19 cellular contexts compared by ENCODE assay signal in the genomic region with DNA sequence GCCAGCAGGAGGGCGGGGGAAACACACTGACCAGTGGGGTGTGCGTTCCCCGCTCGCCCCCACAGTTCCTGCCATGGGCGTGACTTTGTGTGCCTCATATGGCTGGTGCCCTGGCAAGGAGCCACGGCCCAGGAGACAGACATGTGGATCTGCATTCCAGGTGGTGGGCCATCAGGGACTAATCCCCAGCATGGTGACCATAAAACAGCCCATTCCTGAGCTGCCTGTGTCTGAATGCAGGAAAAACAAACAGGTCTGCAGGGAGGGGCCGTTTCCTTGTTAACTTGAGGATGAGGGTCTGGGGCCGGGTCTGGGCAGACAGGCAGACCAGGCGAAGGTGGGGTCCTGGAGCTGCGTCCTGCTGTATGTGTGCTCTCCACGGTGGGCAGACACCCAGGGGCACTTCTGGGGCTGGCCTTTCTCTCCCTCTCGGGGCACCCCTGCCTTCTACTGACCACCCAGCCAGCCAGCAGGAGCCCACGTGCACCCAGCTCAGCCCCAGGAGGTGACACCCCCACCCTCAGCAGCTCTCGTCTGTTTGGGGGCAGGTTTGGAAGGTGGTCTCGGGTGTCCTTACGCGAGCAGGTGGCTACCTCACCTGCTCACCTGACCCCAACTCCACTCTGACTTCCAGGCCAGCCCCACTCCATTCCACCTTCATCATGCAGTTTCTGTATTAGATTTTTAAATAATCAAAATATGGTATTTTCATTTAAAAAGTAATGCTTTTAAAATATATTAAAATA.
DNase-seq lines count a peak whose midpoint lies in the region; ATAC-seq, FAIRE-seq and TF ChIP-seq lines count a peak whose summit lies in the region.
"Had no signal": no experiment of that assay in that cellular context is flagged by ENCODE, and none has a peak within 500 bp of the region (broad histone marks: within the 10 kb centered on the region; RNA-seq: fewer than 3 reads in every experiment).

No MANE protein-coding gene starts in this region.

- TF ChIP-seq EP300 in HepG2 (IDR thresholded peaks at IDR 0.05; ENCODE audit: low read depth in 2 of 2, low read length in 2 of 2) (no peak), HepG2 (CRISPR knock-in tag; IDR thresholded peaks at IDR 0.05; ENCODE audit: borderline replicate concordance) (no peak), ovary (IDR thresholded peaks at IDR 0.05) (no peak)

- no peaks in the 10 kb centered on the region for H3K27me3 Mint-ChIP-seq in activated T-helper 1 cell treated with anti-CD3 and anti-CD28 coated beads, Interleukin-12 subunit alpha, Interleukin-12 subunit beta, Interleukin-2, Interleukin-4 antibody, amounts not matched to agents 30 ng/mL and 10 ng/mL and 1 ng/mL, durations not matched to agents 14 hours and 24 hours and 36 hours (ENCODE audit: insufficient read depth)
- H3K27me3 Mint-ChIP-seq in immature natural killer cell (ENCODE audit: low read depth in 3 of 3) = no peaks in the 10 kb centered on the region

- TF ChIP-seq CTCF in right lobe of liver (IDR thresholded peaks at IDR 0.05) (no peak), HepG2 (CRISPR knock-in tag; IDR thresholded peaks at IDR 0.05) (no peak), left ventricle myocardium inferior (IDR thresholded peaks at IDR 0.05; ENCODE audit: borderline replicate concordance) (no peak), ovary (IDR thresholded peaks at IDR 0.05) (no peak)

- no peaks in the 10 kb centered on the region for H3K4me1 Mint-ChIP-seq in activated T-helper 1 cell treated with anti-CD3 and anti-CD28 coated beads, Interleukin-12 subunit alpha, Interleukin-12 subunit beta, Interleukin-2, Interleukin-4 antibody, amounts not matched to agents 30 ng/mL and 10 ng/mL and 1 ng/mL, durations not matched to agents 14 hours and 24 hours and 36 hours (ENCODE audit: low read depth)
- H3K4me1 Mint-ChIP-seq in immature natural killer cell = no peaks in the 10 kb centered on the region

- H2AFZ ChIP-seq in HepG2 (ENCODE audit: low read length) = no peak overlapping the region

- no peaks in the 10 kb centered on the region for H3K9me3 Mint-ChIP-seq in activated T-helper 1 cell treated with anti-CD3 and anti-CD28 coated beads, Interleukin-12 subunit alpha, Interleukin-12 subunit beta, Interleukin-2, Interleukin-4 antibody, amounts not matched to agents 30 ng/mL and 10 ng/mL and 1 ng/mL, durations not matched to agents 14 hours and 24 hours and 36 hours
- H3K9me3 Mint-ChIP-seq in immature natural killer cell = no peaks in the 10 kb centered on the region
- H3K9me3 Mint-ChIP-seq: neural crest cell had no signal

- CTCF ChIA-PET in HepG2 (lab: Yijun Ruan, JAX; ENCODE audit: low intra/inter-chr PET ratio, low total read pairs) = no interaction called here

- H3K9ac ChIP-seq in HepG2 (ENCODE audit: insufficient read depth, low read depth, low read length) = no peak overlapping the region

- H3K27ac Mint-ChIP-seq in activated T-helper 1 cell treated with anti-CD3 and anti-CD28 coated beads, Interleukin-12 subunit alpha, Interleukin-12 subunit beta, Interleukin-2, Interleukin-4 antibody, amounts not matched to agents 30 ng/mL and 10 ng/mL and 1 ng/mL, durations not matched to agents 14 hours and 24 hours and 36 hours = no peak overlapping the region
- H3K27ac Mint-ChIP-seq in immature natural killer cell = no peak overlapping the region

- H3K36me3 Mint-ChIP-seq in activated T-helper 1 cell treated with anti-CD3 and anti-CD28 coated beads, Interleukin-12 subunit alpha, Interleukin-12 subunit beta, Interleukin-2, Interleukin-4 antibody, amounts not matched to agents 30 ng/mL and 10 ng/mL and 1 ng/mL, durations not matched to agents 14 hours and 24 hours and 36 hours (ENCODE audit: low read depth) = no peaks in the 10 kb centered on the region
- no peaks in the 10 kb centered on the region for H3K36me3 Mint-ChIP-seq in immature natural killer cell

- DNase-seq in right lobe of liver (peak; percentile 14 to 53 (median 37)), HepG2 (ENCODE audit: low spot score) (no peak), left ventricle myocardium inferior (peak; percentile 13), ovary (peak; percentile 10 to 38 (median 17)), immature natural killer cell (no peak), KBM-7 (no peak)
- no peak for DNase-seq in activated T-helper 1 cell treated with anti-CD3 and anti-CD28 coated beads, Interleukin-12 subunit alpha, Interleukin-12 subunit beta, Interleukin-2, Interleukin-4 antibody, amounts not matched to agents 30 ng/mL and 10 ng/mL and 1 ng/mL, durations not matched to agents 14 hours and 24 hours and 36 hours (ENCODE audit: low spot score)
- DNase-seq: activated CD4-positive, alpha-beta T cell treated with anti-CD3 and anti-CD28 coated beads, Interleukin-2, amount 50 U/mL, for 4 hours; activated naive CD4-positive, alpha-beta T cell; AML-193; cerebellar nuclear complex; Kasumi-1; NCI-H1436 treated with DMSO at 0.1 percent for 48 hours; NCI-H510A had no signal

- H3K4me3 Mint-ChIP-seq in activated T-helper 1 cell treated with anti-CD3 and anti-CD28 coated beads, Interleukin-12 subunit alpha, Interleukin-12 subunit beta, Interleukin-2, Interleukin-4 antibody, amounts not matched to agents 30 ng/mL and 10 ng/mL and 1 ng/mL, durations not matched to agents 14 hours and 24 hours and 36 hours = no peak overlapping the region
- H3K4me3 Mint-ChIP-seq in immature natural killer cell = no peak overlapping the region
- H3K4me3 Mint-ChIP-seq: neural crest cell had no signal

- no peak for ATAC-seq in right lobe of liver
- no peak for ATAC-seq in HepG2
- ATAC-seq in GM18519 (IDR thresholded peaks at IDR 0.05; ENCODE audit: low FRiP score, unreplicated experiment) = no peak
- ATAC-seq: HCT116 had no signal

- no peak overlapping the region for H3K4me2 ChIP-seq in HepG2 (ENCODE audit: low read depth, low read length)

- H3K9me3 ChIP-seq in right lobe of liver (no peaks in the 10 kb centered on the region), HepG2 (ENCODE audit: low read length) (no peaks in the 10 kb centered on the region), left ventricle myocardium inferior (replicated peaks) (no peaks in the 10 kb centered on the region), ovary (no peaks in the 10 kb centered on the region)

- H3K79me2 ChIP-seq in HepG2 (ENCODE audit: insufficient read depth, low read length) = no peaks in the 10 kb centered on the region

- H3K27ac ChIP-seq in right lobe of liver (no peak overlapping the region), HepG2 (ENCODE audit: extremely low read length, insufficient read depth, low read length) (no peak overlapping the region), left ventricle myocardium inferior (replicated peaks) (no peak overlapping the region), ovary (no peak overlapping the region)
- H3K27ac ChIP-seq: epithelial cell of prostate had no signal

- H3K27me3 ChIP-seq in right lobe of liver = no peaks in the 10 kb centered on the region
- H3K27me3 ChIP-seq in HepG2 (ENCODE audit: control insufficient read depth in 1 of 2, insufficient read depth in 2 of 2, low read length in 2 of 2) = peaks cover 23 to 89% of the 10 kb centered on the region in 2 experiments
- H3K27me3 ChIP-seq in left ventricle myocardium inferior (ENCODE audit: low read depth) = no peaks in the 10 kb centered on the region
- no peaks in the 10 kb centered on the region for H3K27me3 ChIP-seq in ovary

- POLR2A ChIA-PET in HepG2 (lab: Yijun Ruan, JAX) = no interaction called here

- H3K36me3 ChIP-seq in right lobe of liver = no peaks in the 10 kb centered on the region
- H3K36me3 ChIP-seq in HepG2 (replicated peaks in 1 of 2; ENCODE audit: control insufficient read depth in 1 of 2, insufficient read depth in 2 of 2, low read length in 2 of 2) = no peaks in the 10 kb centered on the region
- H3K36me3 ChIP-seq in left ventricle myocardium inferior = no peaks in the 10 kb centered on the region
- no peaks in the 10 kb centered on the region for H3K36me3 ChIP-seq in ovary

- no peaks in the 10 kb centered on the region for H3K4me1 ChIP-seq in right lobe of liver
- H3K4me1 ChIP-seq in HepG2 (ENCODE audit: insufficient read depth, low read length) = no peaks in the 10 kb centered on the region
- peaks cover 52% of the 10 kb centered on the region for H3K4me1 ChIP-seq in left ventricle myocardium inferior
- peaks cover 1% of the 10 kb centered on the region for H3K4me1 ChIP-seq in ovary (ENCODE audit: insufficient read depth)

- intact Hi-C loops in right lobe of liver (cut with DNase I) (no loop called here), HepG2 (cut with micrococcal nuclease; ENCODE audit: unreplicated experiment) (no loop called here), left ventricle myocardium inferior (cut with micrococcal nuclease) (no loop called here), ovary (cut with DNase I) (no loop called here)
- intact Hi-C loops in activated T-helper 1 cell treated with anti-CD3 and anti-CD28 coated beads, Interleukin-12 subunit alpha, Interleukin-12 subunit beta, Interleukin-2, Interleukin-4 antibody, amounts not matched to agents 30 ng/mL and 10 ng/mL and 1 ng/mL, durations not matched to agents 14 hours and 24 hours and 36 hours (cut with micrococcal nuclease) = no loop called here

- WGBS in right lobe of liver (ENCODE audit: insufficient coverage, low coverage, low lambda C conversion rate, missing lambda C conversion rate) = 40% methylated on average over 2 of the region's 17 CpGs
- WGBS in HepG2 (ENCODE audit: low lambda C conversion rate) = 35% methylated on average over 6 of the region's 17 CpGs
- WGBS in ovary, 3 donors = 78 to 81% (median 78%) methylated on average over 17 of the region's 17 CpGs

- BruUV-seq in HepG2 (replicated peaks; lab: Mats Ljungman, UMichigan) = no TSS peak

- no peaks in the 10 kb centered on the region for H4K20me1 ChIP-seq in HepG2 (ENCODE audit: insufficient read depth, low read length)

- TF ChIP-seq POLR2A in right lobe of liver (IDR thresholded peaks at IDR 0.05) (no peak), HepG2 (IDR thresholded peaks at IDR 0.05; ENCODE audit: insufficient read depth in 1 of 2, low read depth in 2 of 2, low read length in 2 of 2) (no peak), ovary (IDR thresholded peaks at IDR 0.05) (no peak)

- no peak for FAIRE-seq in HepG2 (lab: Jason Lieb, UNC)
- FAIRE-seq: D721Med had no signal

- in situ Hi-C loops in HepG2 (cut with HindIII; ENCODE audit: extremely low pct_ligation_motif_present, low pct_unique_long_range_greater_than_20kb) (no loop called here), KBM-7 (cut with MboI; ENCODE audit: low pct_unique_long_range_greater_than_20kb, low sequenced_read_pairs) (no loop called here)

- no peak for TF ChIP-seq RAD21 in HepG2 (CRISPR knock-in tag; IDR thresholded peaks at IDR 0.05)

- H3K4me3 ChIP-seq in right lobe of liver = no peak overlapping the region
- H3K4me3 ChIP-seq in HepG2 (replicated peaks in 1 of 3; ENCODE audit: insufficient read depth in 1 of 3, low read depth in 2 of 3, low read length in 3 of 3) = no peak overlapping the region
- H3K4me3 ChIP-seq in left ventricle myocardium inferior = no peak overlapping the region
- no peak overlapping the region for H3K4me3 ChIP-seq in ovary

TF ChIP-seq in HepG2, 621 proteins besides CTCF, POLR2A, EP300 and RAD21 (continues in another document):
- TF ChIP-seq ESRRA (CRISPR knock-in tag; IDR thresholded peaks at IDR 0.05; ENCODE audit: low read depth) = no peak
- no peak for TF ChIP-seq ZNF207 (IDR thresholded peaks at IDR 0.05; ENCODE audit: borderline replicate concordance)
- no peak for TF ChIP-seq TAF15 (IDR thresholded peaks at IDR 0.05; ENCODE audit: low read depth, low read length, poor library complexity, severe bottlenecking)

Comparison
In these comparisons a context has a peak if more than half of its experiments do, and no peak if none do; other contexts are left out.
1. DNase-seq: peak in right lobe of liver (3 of 3), left ventricle myocardium inferior (single experiment) and ovary (5 of 5); none in HepG2 (single experiment), activated T-helper 1 cell treated with anti-CD3 and anti-CD28 coated beads, Interleukin-12 subunit alpha, Interleukin-12 subunit beta, Interleukin-2, Interleukin-4 antibody, amounts not matched to agents 30 ng/mL and 10 ng/mL and 1 ng/mL, durations not matched to agents 14 hours and 24 hours and 36 hours (single experiment), immature natural killer cell (0 of 3) and KBM-7 (single experiment).